19 cellular contexts compared by ENCODE assay signal in the genomic region with DNA sequence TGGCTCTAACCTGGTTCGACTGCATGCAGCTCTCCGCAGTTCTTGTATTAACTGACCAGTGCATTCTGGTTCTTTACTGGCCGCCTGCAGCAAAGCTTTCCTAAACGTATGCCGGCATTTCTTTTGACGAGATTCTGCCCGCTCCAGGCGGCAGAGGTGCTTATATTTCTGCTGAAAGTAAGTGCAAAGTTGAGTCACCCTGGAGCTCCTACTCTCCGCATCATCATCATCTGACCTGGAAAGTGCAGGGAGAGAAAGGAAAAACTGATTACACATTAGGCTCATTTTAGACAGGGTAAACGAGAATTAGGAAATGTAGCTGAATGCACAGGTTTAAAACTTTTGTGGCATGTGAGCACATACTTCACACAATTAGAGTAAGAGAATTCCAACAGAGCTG.
"Had no signal": no experiment of that assay in that cellular context is flagged by ENCODE, and none has a peak within 500 bp of the region (broad histone marks: within the 10 kb centered on the region; RNA-seq: fewer than 3 reads in every experiment).

No MANE protein-coding gene starts in this region.

- H3K4me1 ChIP-seq: parathyroid adenoma had no signal

- H3K27ac ChIP-seq: epithelial cell of prostate, heart left ventricle, neutrophil, parathyroid adenoma had no signal

- H3K27ac Mint-ChIP-seq: activated B cell treated with CpG ODN at 0.5 μM for 24 hours; activated naive CD4-positive, alpha-beta T cell treated with anti-CD3 and anti-CD28 coated beads, Interleukin-2, amount 50 U/mL, for 72 hours; stimulated activated naive B cell treated with anti-CD40 and anti-IgM and Interleukin-4, amounts not matched to agents 10 μg/mL and 1 μg/mL and 100 μg/mL, for 72 hours; T-helper 2 cell treated with Interferon-gamma antibody and Interleukin-4, amounts not matched to agents 5 μg/mL and 100 μg/mL, for 36 hours had no signal

- DNase-seq: activated B cell treated with CpG ODN at 0.5 μM for 24 hours; activated CD4-positive, alpha-beta T cell treated with anti-CD3 and anti-CD28 coated beads for 4 hours; activated CD8-positive, alpha-beta memory T cell treated with anti-CD3 and anti-CD28 coated beads, Interleukin-2, amount 50 U/mL, for 4 hours; activated gamma-delta T cell; activated T-cell treated with anti-CD3 and anti-CD28 coated beads, Interleukin-2, amount 50 U/mL, for 4 hours; amygdala; heart left ventricle; mesendoderm; naive thymus-derived CD4-positive, alpha-beta T cell; retina; stimulated activated naive B cell treated with anti-CD40 and anti-IgM and Interleukin-4, amounts not matched to agents 10 μg/mL and 1 μg/mL and 100 μg/mL, for 72 hours had no signal

- FAIRE-seq: frontal cortex, TTC549 had no signal

- H3K27me3 Mint-ChIP-seq: activated B cell treated with CpG ODN at 0.5 μM for 24 hours; brain; naive thymus-derived CD4-positive, alpha-beta T cell; stimulated activated naive B cell treated with anti-CD40 and anti-IgM and Interleukin-4, amounts not matched to agents 10 μg/mL and 1 μg/mL and 100 μg/mL, for 72 hours had no signal

- H3K4me3 ChIP-seq: heart left ventricle had no signal

- H3K4me3 Mint-ChIP-seq: activated B cell treated with CpG ODN at 0.5 μM for 24 hours; activated T-cell treated with anti-CD3 and anti-CD28 coated beads, Interleukin-2, amount 50 U/mL, for 4 hours; brain; naive thymus-derived CD4-positive, alpha-beta T cell; stimulated activated naive B cell treated with anti-CD40 and anti-IgM and Interleukin-4, amounts not matched to agents 10 μg/mL and 1 μg/mL and 100 μg/mL, for 72 hours; T-helper 2 cell treated with Interferon-gamma antibody and Interleukin-4, amounts not matched to agents 5 μg/mL and 100 μg/mL, for 36 hours had no signal

- H2AFZ ChIP-seq: parathyroid adenoma had no signal

- H3K27me3 ChIP-seq: heart left ventricle, neutrophil had no signal

- H3K9ac ChIP-seq: parathyroid adenoma had no signal

- ATAC-seq: activated naive CD4-positive, alpha-beta T cell treated with anti-CD3 and anti-CD28 coated beads, Interleukin-2, amount 50 U/mL, for 72 hours; activated T-cell treated with anti-CD3 and anti-CD28 coated beads, Interleukin-2, amount 50 U/mL, for 4 hours; heart left ventricle; naive thymus-derived CD4-positive, alpha-beta T cell; stimulated activated naive B cell treated with anti-CD40 and anti-IgM and Interleukin-4, amounts not matched to agents 10 μg/mL and 1 μg/mL and 100 μg/mL, for 72 hours had no signal

- H3K9me3 ChIP-seq: neutrophil had no signal
